ENCODE assay signal across 16 cellular contexts in genomic region chrX:65993332-65993731, GRCh38. TPM values are rescaled to one million over a fixed set of nuclear protein-coding genes. Genes with fewer than 3 reads are reported as not detected.
DNase-seq lines count a peak whose midpoint lies in the region; ATAC-seq and TF ChIP-seq lines count a peak whose summit lies in the region.
"Had no signal": no experiment of that assay in that cellular context is flagged by ENCODE, and none has a peak within 500 bp of the region (broad histone marks: within the 10 kb centered on the region; RNA-seq: fewer than 3 reads in every experiment).

No MANE protein-coding gene starts in this region.

- in situ Hi-C loops in KBM-7 (cut with MboI; ENCODE audit: low pct_unique_long_range_greater_than_20kb, low sequenced_read_pairs) = loop anchor here (25.0 kb wide), 1 partner anchor 256 kb away; no protein-coding TSS in a partner anchor

- H3K4me3 Mint-ChIP-seq in stimulated activated naive CD8-positive, alpha-beta T cell treated with anti-CD3 and anti-CD28 coated beads, Interleukin-15, Interleukin-2, amounts not matched to agents 100 ng/mL and 50 ng/mL, for 24 hours = no peak overlapping the region
- no peak overlapping the region for H3K4me3 Mint-ChIP-seq in stimulated activated naive CD8-positive, alpha-beta T cell treated with anti-CD3 and anti-CD28 coated beads, Interleukin-15, amount 100 ng/mL, for 72 hours
- H3K4me3 Mint-ChIP-seq in activated T-helper 1 cell treated with anti-CD3 and anti-CD28 coated beads, Interleukin-12 subunit alpha, Interleukin-12 subunit beta, Interleukin-2, Interleukin-4 antibody, amounts not matched to agents 30 ng/mL and 10 ng/mL and 1 ng/mL, durations not matched to agents 14 hours and 24 hours and 36 hours = no peak overlapping the region
- H3K4me3 Mint-ChIP-seq in natural killer cell = no peak overlapping the region
- H3K4me3 Mint-ChIP-seq: B cell; CD4-positive, alpha-beta T cell; GM23338 had no signal

- TF ChIP-seq CTCF in natural killer cell (IDR thresholded peaks at IDR 0.05) = no peak

- ATAC-seq in stimulated activated naive CD8-positive, alpha-beta T cell treated with anti-CD3 and anti-CD28 coated beads, Interleukin-15, amount 100 ng/mL, for 72 hours = no peak
- ATAC-seq in natural killer cell (peak in 2 of 3 donors; percentile 34 to 65), GM18498 (IDR thresholded peaks at IDR 0.05; ENCODE audit: unreplicated experiment) (no peak)
- ATAC-seq: GM12878, GM23338 had no signal

- no peaks in the 10 kb centered on the region for H3K27me3 Mint-ChIP-seq in stimulated activated naive CD8-positive, alpha-beta T cell treated with anti-CD3 and anti-CD28 coated beads, Interleukin-15, Interleukin-2, amounts not matched to agents 100 ng/mL and 50 ng/mL, for 24 hours
- H3K27me3 Mint-ChIP-seq in stimulated activated naive CD8-positive, alpha-beta T cell treated with anti-CD3 and anti-CD28 coated beads, Interleukin-15, amount 100 ng/mL, for 72 hours = no peaks in the 10 kb centered on the region
- H3K27me3 Mint-ChIP-seq in activated T-helper 1 cell treated with anti-CD3 and anti-CD28 coated beads, Interleukin-12 subunit alpha, Interleukin-12 subunit beta, Interleukin-2, Interleukin-4 antibody, amounts not matched to agents 30 ng/mL and 10 ng/mL and 1 ng/mL, durations not matched to agents 14 hours and 24 hours and 36 hours (ENCODE audit: insufficient read depth) = no peaks in the 10 kb centered on the region
- no peaks in the 10 kb centered on the region for H3K27me3 Mint-ChIP-seq in natural killer cell (ENCODE audit: low read depth in 2 of 2)
- H3K27me3 Mint-ChIP-seq: B cell; CD4-positive, alpha-beta T cell had no signal

- H3K27ac Mint-ChIP-seq in stimulated activated naive CD8-positive, alpha-beta T cell treated with anti-CD3 and anti-CD28 coated beads, Interleukin-15, Interleukin-2, amounts not matched to agents 100 ng/mL and 50 ng/mL, for 24 hours = peak overlapping the region; percentile 24
- no peak overlapping the region for H3K27ac Mint-ChIP-seq in stimulated activated naive CD8-positive, alpha-beta T cell treated with anti-CD3 and anti-CD28 coated beads, Interleukin-15, amount 100 ng/mL, for 72 hours
- H3K27ac Mint-ChIP-seq in activated T-helper 1 cell treated with anti-CD3 and anti-CD28 coated beads, Interleukin-12 subunit alpha, Interleukin-12 subunit beta, Interleukin-2, Interleukin-4 antibody, amounts not matched to agents 30 ng/mL and 10 ng/mL and 1 ng/mL, durations not matched to agents 14 hours and 24 hours and 36 hours = peak overlapping the region; percentile 69
- H3K27ac Mint-ChIP-seq in natural killer cell = peak overlapping the region; percentile 12 to 76
- H3K27ac Mint-ChIP-seq: B cell; CD4-positive, alpha-beta T cell; GM23338 had no signal

- H3K4me1 Mint-ChIP-seq in stimulated activated naive CD8-positive, alpha-beta T cell treated with anti-CD3 and anti-CD28 coated beads, Interleukin-15, Interleukin-2, amounts not matched to agents 100 ng/mL and 50 ng/mL, for 24 hours (ENCODE audit: low read depth) = peaks cover 22% of the 10 kb centered on the region
- peaks cover 9% of the 10 kb centered on the region for H3K4me1 Mint-ChIP-seq in stimulated activated naive CD8-positive, alpha-beta T cell treated with anti-CD3 and anti-CD28 coated beads, Interleukin-15, amount 100 ng/mL, for 72 hours
- H3K4me1 Mint-ChIP-seq in activated T-helper 1 cell treated with anti-CD3 and anti-CD28 coated beads, Interleukin-12 subunit alpha, Interleukin-12 subunit beta, Interleukin-2, Interleukin-4 antibody, amounts not matched to agents 30 ng/mL and 10 ng/mL and 1 ng/mL, durations not matched to agents 14 hours and 24 hours and 36 hours (ENCODE audit: low read depth) = peaks cover 25% of the 10 kb centered on the region
- peaks cover 6 to 18% of the 10 kb centered on the region in 2 donors for H3K4me1 Mint-ChIP-seq in natural killer cell
- H3K4me1 Mint-ChIP-seq: GM23338 had no signal

- DNase-seq in stimulated activated naive CD8-positive, alpha-beta T cell treated with anti-CD3 and anti-CD28 coated beads, Interleukin-15, amount 100 ng/mL, for 72 hours = no peak
- DNase-seq in activated T-helper 1 cell treated with anti-CD3 and anti-CD28 coated beads, Interleukin-12 subunit alpha, Interleukin-12 subunit beta, Interleukin-2, Interleukin-4 antibody, amounts not matched to agents 30 ng/mL and 10 ng/mL and 1 ng/mL, durations not matched to agents 14 hours and 24 hours and 36 hours (ENCODE audit: low spot score) = no peak
- DNase-seq in natural killer cell (no peak), KBM-7 (no peak)
- DNase-seq in stimulated activated CD4-positive, alpha-beta T cell treated with anti-CD3 and anti-CD28 coated beads, Interleukin-2, amount 100 ng/mL, for 24 hours = no peak
- DNase-seq: C1 segment of cervical spinal cord; CD4-positive, alpha-beta T cell; DMS79; H7 had no signal

- intact Hi-C loops in activated T-helper 1 cell treated with anti-CD3 and anti-CD28 coated beads, Interleukin-12 subunit alpha, Interleukin-12 subunit beta, Interleukin-2, Interleukin-4 antibody, amounts not matched to agents 30 ng/mL and 10 ng/mL and 1 ng/mL, durations not matched to agents 14 hours and 24 hours and 36 hours (cut with micrococcal nuclease) = no loop called here
- intact Hi-C loops in natural killer cell (cut with micrococcal nuclease) = no loop called here

- peaks cover 5% of the 10 kb centered on the region for H3K9me3 Mint-ChIP-seq in stimulated activated naive CD8-positive, alpha-beta T cell treated with anti-CD3 and anti-CD28 coated beads, Interleukin-15, Interleukin-2, amounts not matched to agents 100 ng/mL and 50 ng/mL, for 24 hours
- H3K9me3 Mint-ChIP-seq in stimulated activated naive CD8-positive, alpha-beta T cell treated with anti-CD3 and anti-CD28 coated beads, Interleukin-15, amount 100 ng/mL, for 72 hours = peaks cover 0 to 10% of the 10 kb centered on the region in 2 donors
- H3K9me3 Mint-ChIP-seq in activated T-helper 1 cell treated with anti-CD3 and anti-CD28 coated beads, Interleukin-12 subunit alpha, Interleukin-12 subunit beta, Interleukin-2, Interleukin-4 antibody, amounts not matched to agents 30 ng/mL and 10 ng/mL and 1 ng/mL, durations not matched to agents 14 hours and 24 hours and 36 hours = peaks cover 3% of the 10 kb centered on the region
- no peaks in the 10 kb centered on the region for H3K9me3 Mint-ChIP-seq in natural killer cell
- H3K9me3 Mint-ChIP-seq: CD4-positive, alpha-beta T cell; GM23338 had no signal

- H3K36me3 Mint-ChIP-seq in stimulated activated naive CD8-positive, alpha-beta T cell treated with anti-CD3 and anti-CD28 coated beads, Interleukin-15, Interleukin-2, amounts not matched to agents 100 ng/mL and 50 ng/mL, for 24 hours (ENCODE audit: low read depth) = no peaks in the 10 kb centered on the region
- no peaks in the 10 kb centered on the region for H3K36me3 Mint-ChIP-seq in activated T-helper 1 cell treated with anti-CD3 and anti-CD28 coated beads, Interleukin-12 subunit alpha, Interleukin-12 subunit beta, Interleukin-2, Interleukin-4 antibody, amounts not matched to agents 30 ng/mL and 10 ng/mL and 1 ng/mL, durations not matched to agents 14 hours and 24 hours and 36 hours (ENCODE audit: low read depth)
- no peaks in the 10 kb centered on the region for H3K36me3 Mint-ChIP-seq in natural killer cell

RNA-seq across cellular contexts. Expression of gene VSIG4, which starts 46.5 kb away (rescaled TPM):
- not detected in 2 replicates for total RNA-seq in activated T-helper 1 cell treated with anti-CD3 and anti-CD28 coated beads, Interleukin-12 subunit alpha, Interleukin-12 subunit beta, Interleukin-2, Interleukin-4 antibody, amounts not matched to agents 30 ng/mL and 10 ng/mL and 1 ng/mL, durations not matched to agents 14 hours and 24 hours and 36 hours
- total RNA-seq in natural killer cell = 1 to 10 TPM in 1 of 3 donors, under 1 TPM in 1, not detected in 1; 0.32 to 1.3 TPM
- total RNA-seq: B cell, G401, GM23338, H7, HT1080 had no signal

Comparison
In these comparisons a context has a peak if more than half of its experiments do, and no peak if none do; other contexts are left out.
1. H3K27ac Mint-ChIP-seq: peak in stimulated activated naive CD8-positive, alpha-beta T cell treated with anti-CD3 and anti-CD28 coated beads, Interleukin-15, Interleukin-2, amounts not matched to agents 100 ng/mL and 50 ng/mL, for 24 hours (single experiment), activated T-helper 1 cell treated with anti-CD3 and anti-CD28 coated beads, Interleukin-12 subunit alpha, Interleukin-12 subunit beta, Interleukin-2, Interleukin-4 antibody, amounts not matched to agents 30 ng/mL and 10 ng/mL and 1 ng/mL, durations not matched to agents 14 hours and 24 hours and 36 hours (single experiment) and natural killer cell (2 of 2); none in stimulated activated naive CD8-positive, alpha-beta T cell treated with anti-CD3 and anti-CD28 coated beads, Interleukin-15, amount 100 ng/mL, for 72 hours (0 of 2).
2. ATAC-seq: peak in natural killer cell (2 of 3); none in stimulated activated naive CD8-positive, alpha-beta T cell treated with anti-CD3 and anti-CD28 coated beads, Interleukin-15, amount 100 ng/mL, for 72 hours (single experiment) and GM18498 (single experiment).